Comparison of ENCODE assay signal across 29 cellular contexts in the genomic region with DNA sequence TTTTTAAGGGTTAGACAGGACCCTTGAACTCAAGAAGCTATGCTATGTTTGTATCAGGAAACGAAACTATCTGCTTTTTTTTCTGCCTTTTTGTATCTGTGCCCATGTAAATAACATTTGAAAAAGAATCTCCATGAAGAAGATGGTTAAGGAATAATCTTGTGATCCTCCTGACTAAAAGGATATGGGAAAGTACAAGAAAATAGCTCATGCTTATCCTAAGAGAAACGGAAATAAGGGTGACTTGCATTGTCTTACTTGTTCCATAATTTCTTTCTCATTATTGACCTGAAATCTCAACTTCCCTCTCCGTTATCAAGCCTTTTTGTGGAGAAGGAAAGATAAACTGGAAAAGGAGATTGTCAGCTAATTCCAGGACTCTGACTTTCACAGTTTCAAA. TPM values are rescaled to one million over a fixed set of nuclear protein-coding genes. Genes with fewer than 3 reads are reported as not detected.
"Had no signal": no experiment of that assay in that cellular context is flagged by ENCODE, and none has a peak within 500 bp of the region (broad histone marks: within the 10 kb centered on the region; RNA-seq: fewer than 3 reads in every experiment).

No MANE protein-coding gene starts in this region.

- H3K36me3 ChIP-seq: neutrophil, pancreas, prostate gland, right atrium auricular region, spleen, suprapubic skin, tibial artery, transverse colon, upper lobe of right lung, uterus had no signal

- H3K4me2 ChIP-seq: smooth muscle cell had no signal

- DNase-seq: naive thymus-derived CD8-positive, alpha-beta T cell; nephron progenitor cell; nucleus accumbens; pancreas; retina; spleen; stimulated activated CD4-positive, alpha-beta T cell treated with anti-CD3 and anti-CD28 coated beads, Interleukin-12 subunit alpha, Interleukin-12 subunit beta, amount 100 ng/mL, for 4 hours; stimulated activated CD4-positive, alpha-beta T cell treated with anti-CD3 and anti-CD28 coated beads, Interleukin-1b, Interleukin-23, amount 100 ng/mL, for 48 hours; stimulated activated CD4-positive, alpha-beta T cell treated with anti-CD3 and anti-CD28 coated beads, Interleukin-4, amount 100 ng/mL, for 1 hour; stimulated activated CD4-positive, alpha-beta T cell treated with anti-CD3 and anti-CD28 coated beads, Interleukin-4, amount 100 ng/mL, for 4 hours; stimulated activated CD8-positive, alpha-beta memory T cell treated with anti-CD3 and anti-CD28 coated beads, Interleukin-4, amount 100 ng/mL, for 48 hours; stimulated activated naive CD4-positive, alpha-beta T cell; stimulated activated naive CD8-positive, alpha-beta T cell treated with anti-CD3 and anti-CD28 coated beads, Interleukin-15, amount 100 ng/mL, for 72 hours; stimulated activated naive CD8-positive, alpha-beta T cell treated with anti-CD3 and anti-CD28 coated beads, Interleukin-15, Interleukin-2, amounts not matched to agents 100 U/mL and 50 U/mL, for 24 hours; substantia nigra; testis; tibial artery; transverse colon; upper lobe of right lung; uterus had no signal

- H3K9me3 ChIP-seq: neutrophil, pancreas, prostate gland, right atrium auricular region, spleen, suprapubic skin, testis, tibial artery, transverse colon, upper lobe of right lung, uterus had no signal

- ATAC-seq: naive thymus-derived CD8-positive, alpha-beta T cell; natural killer cell treated with Interleukin-12 subunit alpha and Interleukin-12 subunit beta and Interleukin-15 and Interleukin-18, amount 100 ng/mL, for 72 hours; pancreas; sciatic nerve; stimulated activated memory B cell treated with anti-CD40 and anti-IgM and Interleukin-4, amounts not matched to agents 10 μg/mL and 1 μg/mL and 100 μg/mL, for 72 hours; stimulated activated naive CD8-positive, alpha-beta T cell treated with anti-CD3 and anti-CD28 coated beads, Interleukin-15, amount 100 ng/mL, for 72 hours; stimulated activated naive CD8-positive, alpha-beta T cell treated with anti-CD3 and anti-CD28 coated beads, Interleukin-15, Interleukin-2, amounts not matched to agents 100 U/mL and 50 U/mL, for 24 hours; upper lobe of right lung had no signal

- H3K27ac ChIP-seq: neutrophil, pancreas, prostate gland, right atrium auricular region, skin epidermis, spleen, suprapubic skin, testis, tibial artery, transverse colon, upper lobe of right lung, uterus had no signal

- H3K27me3 ChIP-seq: pancreas, right atrium auricular region, suprapubic skin, testis, tibial artery, transverse colon, upper lobe of right lung, uterus had no signal

- H3K4me1 ChIP-seq: pancreas, prostate gland, right atrium auricular region, suprapubic skin, testis, tibial artery, transverse colon, upper lobe of right lung, uterus had no signal

- H3K4me3 ChIP-seq: pancreas, prostate gland, right atrium auricular region, skin epidermis, smooth muscle cell, spleen, suprapubic skin, testis, tibial artery, transverse colon, upper lobe of right lung, uterus had no signal

RNA-seq across cellular contexts. Expression of a gene that starts 5.9 kb away (rescaled TPM):
- total RNA-seq: naive thymus-derived CD8-positive, alpha-beta T cell; transverse colon had no signal
